12 cellular contexts compared by ENCODE assay signal in genomic region chr16:85626191-85626951, GRCh38. TPM values are rescaled to one million over a fixed set of nuclear protein-coding genes. Genes with fewer than 3 reads are reported as not detected.
DNase-seq lines count a peak whose midpoint lies in the region; ATAC-seq lines count a peak whose summit lies in the region.
"Had no signal": no experiment of that assay in that cellular context is flagged by ENCODE, and none has a peak within 500 bp of the region (broad histone marks: within the 10 kb centered on the region; RNA-seq: fewer than 3 reads in every experiment).

No MANE protein-coding gene starts in this region.

- no peak for DNase-seq in activated T-cell treated with anti-CD3 and anti-CD28 coated beads, Interleukin-2, amount 50 U/mL, for 24 hours
- no peak for DNase-seq in activated T-cell treated with anti-CD3 and anti-CD28 coated beads for 4 hours
- peak; percentile 92 for DNase-seq in SK-N-DZ (ENCODE audit: low spot score)
- no peak for DNase-seq in effector CD8-positive, alpha-beta T cell (lab: John Stamatoyannopoulos, UW)
- no peak for DNase-seq in GM03348 (ENCODE audit: low spot score)
- DNase-seq: dermis blood vessel endothelial cell, naive B cell, upper lobe of right lung had no signal

- H3K4me1 ChIP-seq in iPS-20b (ENCODE audit: insufficient read depth, low read length): peaks cover 3% of the 10 kb centered on the region

- H3K4me1 Mint-ChIP-seq in activated T-cell treated with anti-CD3 and anti-CD28 coated beads, Interleukin-2, amount 50 U/mL, for 24 hours (ENCODE audit: low read depth): peaks cover 30% of the 10 kb centered on the region
- H3K4me1 Mint-ChIP-seq in stimulated activated memory B cell treated with anti-CD40 and anti-IgM and Interleukin-4, amounts not matched to agents 10 μg/mL and 1 μg/mL and 100 μg/mL, for 72 hours: peaks cover 69% of the 10 kb centered on the region

- H3K27ac ChIP-seq in iPS-20b (ENCODE audit: low read length): no peak overlapping the region
- H3K27ac ChIP-seq: upper lobe of right lung had no signal

- H3K9ac ChIP-seq in iPS-20b (ENCODE audit: low read depth, low read length): peak overlapping the region; percentile 37; the same call in 1 of the 2 replicates

- peaks cover 11% of the 10 kb centered on the region for H3K36me3 Mint-ChIP-seq in activated T-cell treated with anti-CD3 and anti-CD28 coated beads, Interleukin-2, amount 50 U/mL, for 24 hours (ENCODE audit: low read depth)
- peaks cover 28% of the 10 kb centered on the region for H3K36me3 Mint-ChIP-seq in stimulated activated memory B cell treated with anti-CD40 and anti-IgM and Interleukin-4, amounts not matched to agents 10 μg/mL and 1 μg/mL and 100 μg/mL, for 72 hours
- H3K36me3 Mint-ChIP-seq: naive B cell had no signal

- H3K27me3 Mint-ChIP-seq in activated T-cell treated with anti-CD3 and anti-CD28 coated beads, Interleukin-2, amount 50 U/mL, for 24 hours: no peaks in the 10 kb centered on the region
- H3K27me3 Mint-ChIP-seq in stimulated activated memory B cell treated with anti-CD40 and anti-IgM and Interleukin-4, amounts not matched to agents 10 μg/mL and 1 μg/mL and 100 μg/mL, for 72 hours: no peaks in the 10 kb centered on the region
- H3K27me3 Mint-ChIP-seq: naive B cell had no signal

- H3K27me3 ChIP-seq in iPS-20b (ENCODE audit: insufficient read depth, low read length): no peaks in the 10 kb centered on the region
- H3K27me3 ChIP-seq: upper lobe of right lung had no signal

- no peak for ATAC-seq in stimulated activated memory B cell treated with anti-CD40 and anti-IgM and Interleukin-4, amounts not matched to agents 10 μg/mL and 1 μg/mL and 100 μg/mL, for 72 hours
- ATAC-seq in GM18873 (IDR thresholded peaks at IDR 0.05; ENCODE audit: low FRiP score, unreplicated experiment): no peak
- ATAC-seq: upper lobe of right lung had no signal

- peak overlapping the region; percentile 36; the same call in 1 of the 2 replicates for H3K4me3 ChIP-seq in iPS-20b (ENCODE audit: low read length)
- H3K4me3 ChIP-seq: upper lobe of right lung had no signal

- peaks cover 6% of the 10 kb centered on the region; the same call in 1 of the 2 replicates for H3K9me3 ChIP-seq in iPS-20b (ENCODE audit: insufficient read depth, low read depth, low read length)
- H3K9me3 ChIP-seq: upper lobe of right lung had no signal

- H3K9me3 Mint-ChIP-seq in activated T-cell treated with anti-CD3 and anti-CD28 coated beads, Interleukin-2, amount 50 U/mL, for 24 hours: peaks cover 4% of the 10 kb centered on the region
- no peaks in the 10 kb centered on the region for H3K9me3 Mint-ChIP-seq in stimulated activated memory B cell treated with anti-CD40 and anti-IgM and Interleukin-4, amounts not matched to agents 10 μg/mL and 1 μg/mL and 100 μg/mL, for 72 hours

- peak overlapping the region; percentile 59 for H3K27ac Mint-ChIP-seq in activated T-cell treated with anti-CD3 and anti-CD28 coated beads, Interleukin-2, amount 50 U/mL, for 24 hours
- H3K27ac Mint-ChIP-seq in stimulated activated memory B cell treated with anti-CD40 and anti-IgM and Interleukin-4, amounts not matched to agents 10 μg/mL and 1 μg/mL and 100 μg/mL, for 72 hours: peak overlapping the region; percentile 43
- H3K27ac Mint-ChIP-seq: activated T-cell treated with anti-CD3 and anti-CD28 coated beads, Interleukin-2, amount 50 U/mL, for 72 hours had no signal

- no peak overlapping the region for H3K4me3 Mint-ChIP-seq in activated T-cell treated with anti-CD3 and anti-CD28 coated beads, Interleukin-2, amount 50 U/mL, for 24 hours
- no peak overlapping the region for H3K4me3 Mint-ChIP-seq in stimulated activated memory B cell treated with anti-CD40 and anti-IgM and Interleukin-4, amounts not matched to agents 10 μg/mL and 1 μg/mL and 100 μg/mL, for 72 hours
- H3K4me3 Mint-ChIP-seq: activated T-cell treated with anti-CD3 and anti-CD28 coated beads, Interleukin-2, amount 50 U/mL, for 72 hours had no signal

- peaks cover 25% of the 10 kb centered on the region for H3K36me3 ChIP-seq in iPS-20b (ENCODE audit: insufficient read depth, low read depth, low read length)

RNA-seq across cellular contexts. Expression of gene GSE1, which starts 13.2 kb away (rescaled TPM):
- 51.5 and 62.6 TPM in 2 replicates for polyA plus RNA-seq in SK-N-DZ (2014; cell fraction: cytosol; rRNA removed)
- 114 and 225 TPM in 2 replicates for polyA plus RNA-seq in SK-N-DZ (2014; cell fraction: nucleus; rRNA removed)
